Comparison of ENCODE assay signal across 1 cellular context in genomic region chr10:52650873-52651272, GRCh38.
TF ChIP-seq lines count a peak whose summit lies in the region.

No MANE protein-coding gene starts in this region.

TF ChIP-seq in H1, 55 proteins besides CTCF, POLR2A, EP300 and RAD21 (continued from another document):
- TF ChIP-seq KDM1A (IDR thresholded peaks at IDR 0.05; ENCODE audit: borderline replicate concordance, low read length): no peak
- no peak for TF ChIP-seq TEAD4 (IDR thresholded peaks at IDR 0.05; ENCODE audit: low read depth, low read length)
- TF ChIP-seq RXRA (IDR thresholded peaks at IDR 0.05; ENCODE audit: insufficient read depth, low read depth, low read length): no peak
- TF ChIP-seq CHD1 (IDR thresholded peaks at IDR 0.05; ENCODE audit: low read depth, low read length): no peak
- no peak for TF ChIP-seq SAP30 (IDR thresholded peaks at IDR 0.05; ENCODE audit: insufficient read depth, insufficient replicate concordance, low read length)
- no peak for TF ChIP-seq POLR2AphosphoS5 (IDR thresholded peaks at IDR 0.05; ENCODE audit: low read depth, low read length)
- TF ChIP-seq EZH2 (IDR thresholded peaks at IDR 0.05; ENCODE audit: low read depth, low read length, severe bottlenecking): no peak
- TF ChIP-seq ASH2L (IDR thresholded peaks at IDR 0.05; ENCODE audit: low read length): no peak
